Comparison of ENCODE assay signal across 1 cellular context in genomic region chr6:28758046-28758817, GRCh38.
A peak's percentile ranks its signal among the peaks of the same experiment; 100 is the strongest.
TF ChIP-seq lines count a peak whose summit lies in the region.

No MANE protein-coding gene starts in this region.

TF ChIP-seq in K562, 482 proteins besides CTCF, POLR2A, EP300 and RAD21 (continued from another document and continues in another):
- no peak for TF ChIP-seq ZNF76 (CRISPR knock-in tag; IDR thresholded peaks at IDR 0.05; ENCODE audit: borderline replicate concordance)
- no peak for TF ChIP-seq RBM34 (IDR thresholded peaks at IDR 0.05; ENCODE audit: borderline replicate concordance, insufficient read depth, low read length)
- TF ChIP-seq NONO (IDR thresholded peaks at IDR 0.05; ENCODE audit: low read depth in 2 of 2, low read length in 1 of 2), result peak; percentile 5 to 72; a peak in 1 of 4 replicates
- TF ChIP-seq MTF1 (CRISPR knock-in tag; IDR thresholded peaks at IDR 0.05; ENCODE audit: borderline replicate concordance), result no peak
- TF ChIP-seq THAP12 (CRISPR knock-in tag; IDR thresholded peaks at IDR 0.05), result no peak
- TF ChIP-seq FOXA1 (IDR thresholded peaks at IDR 0.05; ENCODE audit: borderline replicate concordance), result no peak
- TF ChIP-seq ZNF561 (CRISPR knock-in tag; conservative IDR thresholded peaks at IDR 0.05), result no peak
- peak; percentile 94 for TF ChIP-seq AFF4 (CRISPR knock-in tag; IDR thresholded peaks at IDR 0.05)
- TF ChIP-seq HNRNPH1 (optimal IDR thresholded peaks at IDR 0.05; ENCODE audit: low read depth, low read length), result peak; percentile 64
- TF ChIP-seq KHSRP (IDR thresholded peaks at IDR 0.05), result no peak
- TF ChIP-seq RBM39 (optimal IDR thresholded peaks at IDR 0.05; ENCODE audit: low read depth, low read length), result peak; percentile 36
- TF ChIP-seq FOXA3 (CRISPR knock-in tag; conservative IDR thresholded peaks at IDR 0.05 in 1 of 2, IDR thresholded peaks at IDR 0.05 in 1 of 2), result no peak
- no peak; the same call in 1 of the 2 replicates for TF ChIP-seq GTF2A2 (tag; IDR thresholded peaks at IDR 0.05)
- TF ChIP-seq ZNF121 (CRISPR knock-in tag; conservative IDR thresholded peaks at IDR 0.05), result no peak
- no peak for TF ChIP-seq CBX5 (IDR thresholded peaks at IDR 0.05; ENCODE audit: borderline replicate concordance, low read depth)
- TF ChIP-seq NR2C2 (CRISPR knock-in tag; IDR thresholded peaks at IDR 0.05), result no peak
- peak; percentile 58; the same call in 1 of the 2 replicates for TF ChIP-seq NR2C2 (tag; IDR thresholded peaks at IDR 0.05)
- no peak; the same call in 1 of the 2 replicates for TF ChIP-seq ZNF134 (CRISPR knock-in tag; conservative IDR thresholded peaks at IDR 0.05)
- TF ChIP-seq ILK (tag; IDR thresholded peaks at IDR 0.05; ENCODE audit: borderline replicate concordance, low read depth), result no peak
- TF ChIP-seq HMGN3 (IDR thresholded peaks at IDR 0.05; ENCODE audit: borderline replicate concordance, extremely low read depth, insufficient read length, low read depth, low read length), result no peak
- TF ChIP-seq NELFE (IDR thresholded peaks at IDR 0.05; ENCODE audit: insufficient read depth, insufficient read length), result no peak
- TF ChIP-seq MCM3 (IDR thresholded peaks at IDR 0.05), result no peak
- TF ChIP-seq TFE3 (CRISPR knock-in tag; IDR thresholded peaks at IDR 0.05), result peak; percentile 17; the same call in 1 of the 2 replicates
- no peak; a peak in 1 of 4 replicates for TF ChIP-seq ZNF318 (IDR thresholded peaks at IDR 0.05; ENCODE audit: borderline replicate concordance in 1 of 2, low read depth in 1 of 2)
- TF ChIP-seq ZNF77 (CRISPR knock-in tag; IDR thresholded peaks at IDR 0.05), result no peak
- TF ChIP-seq RUNX1 (IDR thresholded peaks at IDR 0.05; ENCODE audit: low read depth), result no peak
- TF ChIP-seq NCOR1 (IDR thresholded peaks at IDR 0.05), result no peak; the same call in 1 of the 2 replicates
- peak; percentile 78; the same call in 1 of the 2 replicates for TF ChIP-seq RFX5 (IDR thresholded peaks at IDR 0.05; ENCODE audit: low read depth, low read length)
- TF ChIP-seq POU5F1 (IDR thresholded peaks at IDR 0.05; ENCODE audit: borderline replicate concordance, low read depth, low read length, partially characterized antibody), result no peak
- no peak for TF ChIP-seq NR3C1 (CRISPR knock-in tag; IDR thresholded peaks at IDR 0.05)
- no peak for TF ChIP-seq ZNF431 (CRISPR knock-in tag; IDR thresholded peaks at IDR 0.05)
- no peak for TF ChIP-seq KDM4B (IDR thresholded peaks at IDR 0.05; ENCODE audit: borderline replicate concordance in 2 of 2, low read depth in 1 of 2)
- no peak for TF ChIP-seq POLR2B (IDR thresholded peaks at IDR 0.05; ENCODE audit: low read depth, partially characterized antibody)
- peak; percentile 93 for TF ChIP-seq ZNF589 (CRISPR knock-in tag; IDR thresholded peaks at IDR 0.05; ENCODE audit: low read depth)
- TF ChIP-seq PCBP1 (IDR thresholded peaks at IDR 0.05; ENCODE audit: low read depth, low read length, poor library complexity, severe bottlenecking), result no peak
- 0 out of 2 replicates have a peak, but pooled peaks have one; percentile 36 for TF ChIP-seq NFATC3 (IDR thresholded peaks at IDR 0.05)
- TF ChIP-seq CC2D1A (IDR thresholded peaks at IDR 0.05), result peak; percentile 53; the same call in 1 of the 2 replicates
- TF ChIP-seq ERF (CRISPR knock-in tag; IDR thresholded peaks at IDR 0.05), result no peak
- no peak for TF ChIP-seq POLR2AphosphoS2 (IDR thresholded peaks at IDR 0.05; ENCODE audit: low read length)
- TF ChIP-seq TAF9B (IDR thresholded peaks at IDR 0.05; ENCODE audit: partially characterized antibody), result peak; percentile 37
- TF ChIP-seq ZNF146 (CRISPR knock-in tag; IDR thresholded peaks at IDR 0.05; ENCODE audit: unreplicated experiment), result no peak
- no peak for TF ChIP-seq XRCC3 (IDR thresholded peaks at IDR 0.05)
- no peak for TF ChIP-seq NFXL1 (CRISPR knock-in tag; IDR thresholded peaks at IDR 0.05)
- no peak; the same call in 1 of the 2 replicates for TF ChIP-seq PKNOX1 (IDR thresholded peaks at IDR 0.05)
- TF ChIP-seq IFI16 (CRISPR knock-in tag; IDR thresholded peaks at IDR 0.05), result no peak
- no peak for TF ChIP-seq SP2 (IDR thresholded peaks at IDR 0.05; ENCODE audit: extremely low read depth, low read depth, low read length, poor library complexity, severe bottlenecking)
